14 cellular contexts compared by ENCODE assay signal in the genomic region with DNA sequence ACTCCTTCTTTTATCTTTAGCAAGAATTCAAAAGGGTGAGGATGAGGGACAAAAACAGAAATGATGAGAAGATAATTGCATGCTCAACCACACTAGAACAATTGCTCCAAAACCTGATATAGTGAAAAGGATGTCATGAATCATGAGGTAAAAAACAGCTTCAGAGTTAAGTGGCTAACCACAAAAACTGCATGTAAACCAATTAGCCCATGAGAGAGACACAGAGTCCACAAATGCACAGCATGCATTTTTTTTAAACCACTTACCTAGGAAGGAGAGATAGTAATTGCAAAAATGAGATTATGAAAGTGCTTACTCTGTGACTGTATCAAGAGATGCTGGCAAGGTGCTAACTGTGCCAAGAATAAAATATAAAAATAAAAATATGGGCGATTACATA.
A peak's percentile ranks its signal among the peaks of the same experiment; 100 is the strongest.
DNase-seq lines count a peak whose midpoint lies in the region; TF ChIP-seq lines count a peak whose summit lies in the region.
"Had no signal": no experiment of that assay in that cellular context is flagged by ENCODE, and none has a peak within 500 bp of the region (broad histone marks: within the 10 kb centered on the region; RNA-seq: fewer than 3 reads in every experiment).

No MANE protein-coding gene starts in this region.

- no peaks in the 10 kb centered on the region for H3K36me3 Mint-ChIP-seq in glutamatergic neuron (ENCODE audit: unreplicated experiment)

- H3K4me1 ChIP-seq in vagina: no peaks in the 10 kb centered on the region

- no peaks in the 10 kb centered on the region for H3K9me3 Mint-ChIP-seq in glutamatergic neuron (ENCODE audit: unreplicated experiment)
- H3K9me3 Mint-ChIP-seq: activated B cell treated with CpG ODN at 0.5 μM for 24 hours had no signal

- intact Hi-C loops in vagina (cut with DNase I): no loop called here

- DNase-seq in AG20443 (ENCODE audit: low spot score): peak; percentile 20
- DNase-seq in GM04504 (ENCODE audit: low read depth): peak; percentile 58
- DNase-seq in NCI-H226: peak; percentile 35
- DNase-seq in astrocyte of the hippocampus (ENCODE audit: low read depth, low spot score): peak; percentile 29
- no peak for DNase-seq in T1000 (lab: John Stamatoyannopoulos, UW)
- DNase-seq in C1 segment of cervical spinal cord (lab: John Stamatoyannopoulos, UW): no peak
- DNase-seq in vagina (ENCODE audit: extremely low spot score in 2 of 2): no peak
- no peak for DNase-seq in glutamatergic neuron
- DNase-seq: activated B cell treated with CpG ODN at 0.5 μM for 24 hours; activated CD8-positive, alpha-beta T cell treated with anti-CD3 and anti-CD28 coated beads, Interleukin-2, amount 10 ng/mL, durations not matched to agents 7 days and 5 days; COR-L47; left cardiac atrium; NCI-H1694 treated with DMSO at 0.1 percent for 48 hours; NCI-H774 had no signal

- H3K36me3 ChIP-seq in vagina: no peaks in the 10 kb centered on the region

- H3K9me3 ChIP-seq in vagina: no peaks in the 10 kb centered on the region

- H3K27me3 ChIP-seq in vagina: no peaks in the 10 kb centered on the region

- no peaks in the 10 kb centered on the region for H3K4me1 Mint-ChIP-seq in glutamatergic neuron (ENCODE audit: low read depth, unreplicated experiment)
- H3K4me1 Mint-ChIP-seq: activated B cell treated with CpG ODN at 0.5 μM for 24 hours had no signal

- TF ChIP-seq CTCF in vagina (IDR thresholded peaks at IDR 0.05): no peak
- no peak for TF ChIP-seq CTCF in glutamatergic neuron (IDR thresholded peaks at IDR 0.05; ENCODE audit: partially characterized antibody, unreplicated experiment)

- no peak overlapping the region for H3K27ac ChIP-seq in vagina

- peaks cover 1% of the 10 kb centered on the region for H3K27me3 Mint-ChIP-seq in glutamatergic neuron (ENCODE audit: unreplicated experiment)
- H3K27me3 Mint-ChIP-seq: activated B cell treated with CpG ODN at 0.5 μM for 24 hours had no signal

- no peak overlapping the region for H3K27ac Mint-ChIP-seq in glutamatergic neuron (ENCODE audit: unreplicated experiment)
- H3K27ac Mint-ChIP-seq: activated B cell treated with CpG ODN at 0.5 μM for 24 hours; activated CD8-positive, alpha-beta T cell treated with anti-CD3 and anti-CD28 coated beads, Interleukin-2, amount 10 ng/mL, durations not matched to agents 7 days and 5 days had no signal

- H3K4me3 ChIP-seq in vagina: no peak overlapping the region

- TF ChIP-seq POLR2A in vagina (IDR thresholded peaks at IDR 0.05): no peak

- no peak overlapping the region for H3K4me3 Mint-ChIP-seq in glutamatergic neuron (ENCODE audit: unreplicated experiment)
- H3K4me3 Mint-ChIP-seq: activated B cell treated with CpG ODN at 0.5 μM for 24 hours; activated CD8-positive, alpha-beta T cell treated with anti-CD3 and anti-CD28 coated beads, Interleukin-2, amount 10 ng/mL, durations not matched to agents 7 days and 5 days had no signal

Comparison
In these comparisons a context has a peak if more than half of its experiments do, and no peak if none do; other contexts are left out.
1. DNase-seq: peak in AG20443 (single experiment), GM04504 (single experiment), NCI-H226 (single experiment) and astrocyte of the hippocampus (single experiment); none in T1000 (single experiment), C1 segment of cervical spinal cord (0 of 14), vagina (0 of 2) and glutamatergic neuron (single experiment).